ENCODE assay signal across 13 cellular contexts in the genomic region with DNA sequence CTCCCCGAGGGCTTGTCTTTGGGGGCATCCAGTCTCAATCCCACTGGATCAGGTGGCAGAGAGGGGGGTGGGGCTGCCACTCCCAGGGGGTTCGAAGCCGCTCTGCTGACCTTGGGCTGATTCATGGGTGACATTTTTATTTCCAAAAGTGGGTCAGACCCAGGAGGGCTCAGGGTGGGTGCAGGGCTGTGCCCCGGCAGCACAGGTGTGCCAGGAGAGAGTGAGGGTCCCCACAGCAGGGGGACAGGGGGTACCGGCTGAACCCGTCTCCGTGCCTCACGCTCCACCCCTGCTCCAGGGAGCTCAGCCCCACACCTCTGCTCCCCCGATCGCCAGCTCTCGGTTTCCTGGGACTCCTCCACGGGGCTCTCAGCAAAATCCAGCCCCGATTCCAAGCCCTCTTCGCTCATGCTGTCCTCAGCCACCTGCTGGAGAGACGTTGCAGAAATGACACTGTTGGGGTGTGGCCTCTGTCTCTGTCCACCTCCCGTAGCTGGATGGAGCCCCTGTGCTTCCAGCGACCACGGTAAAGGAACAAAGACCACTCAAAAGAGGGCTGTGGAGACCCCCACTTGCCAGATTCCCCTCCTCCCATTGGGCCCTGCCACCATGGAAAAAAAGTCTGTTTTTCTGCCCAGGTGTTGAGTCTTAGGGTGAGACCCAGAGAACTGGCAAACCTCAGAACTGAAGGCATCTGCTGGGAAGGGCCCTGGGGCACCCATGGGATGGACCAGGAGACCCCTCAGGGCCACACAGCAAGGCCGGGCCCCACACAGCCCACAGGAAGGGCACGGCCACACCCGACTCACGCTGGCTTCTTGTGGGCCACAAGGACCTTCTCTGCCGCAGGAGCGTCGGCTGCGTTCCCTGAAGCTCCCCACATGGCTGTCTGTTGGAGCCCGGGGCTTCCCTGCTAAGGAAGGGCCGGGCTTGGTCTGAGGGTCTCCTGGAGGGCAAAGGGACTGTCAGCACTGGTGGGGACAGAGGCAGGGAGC. TPM values are rescaled to one million over a fixed set of nuclear protein-coding genes. Genes with fewer than 3 reads are reported as not detected.
DNase-seq lines count a peak whose midpoint lies in the region; ATAC-seq and TF ChIP-seq lines count a peak whose summit lies in the region.
"Had no signal": no experiment of that assay in that cellular context is flagged by ENCODE, and none has a peak within 500 bp of the region (broad histone marks: within the 10 kb centered on the region; RNA-seq: fewer than 3 reads in every experiment).

No MANE protein-coding gene starts in this region.

- no peaks in the 10 kb centered on the region for H3K9me2 ChIP-seq in OCI-LY1 (ENCODE audit: low read depth, low read length)

- H3K27me3 ChIP-seq in BLaER1 (no peaks in the 10 kb centered on the region), OCI-LY1 (ENCODE audit: insufficient read depth, low read length) (peaks cover 8% of the 10 kb centered on the region)

- peak; percentile 6 for TF ChIP-seq CTCF in GM10248 (IDR thresholded peaks at IDR 0.05; ENCODE audit: control extremely low read depth, extremely low read depth, low read depth, missing control alignments)
- TF ChIP-seq CTCF in OCI-LY1 (IDR thresholded peaks at IDR 0.05; ENCODE audit: low read length) = peak; percentile 10; the same call in 1 of the 2 replicates

- no peaks in the 10 kb centered on the region for H3K79me2 ChIP-seq in OCI-LY1 (ENCODE audit: insufficient read depth, low read length)

- H3F3A ChIP-seq in OCI-LY1 (ENCODE audit: insufficient read depth, low read length) = no peaks in the 10 kb centered on the region

- peaks cover 83% of the 10 kb centered on the region for H3K4me1 ChIP-seq in BLaER1
- H3K4me1 ChIP-seq in OCI-LY1 (ENCODE audit: insufficient read depth, low read length, severe bottlenecking) = no peaks in the 10 kb centered on the region

- H3K4me2 ChIP-seq in BLaER1 (peak overlapping the region; percentile 93), OCI-LY1 (ENCODE audit: low read length) (no peak overlapping the region)

- DNase-seq in GM10248 (ENCODE audit: extremely low spot score) = no peak
- DNase-seq in left colon = no peak
- DNase-seq in HPDE6-E6E7 (ENCODE audit: extremely low spot score) = no peak
- no peak for DNase-seq in activated CD4-positive, CD25-positive, alpha-beta regulatory T cell (lab: John Stamatoyannopoulos, UW)
- DNase-seq: activated naive CD8-positive, alpha-beta T cell treated with anti-CD3 and anti-CD28 coated beads for 36 hours; naive thymus-derived CD8-positive, alpha-beta T cell; NCI-H1436; T-helper 2 cell had no signal

- H3K9me3 ChIP-seq in BLaER1 (no peaks in the 10 kb centered on the region), OCI-LY1 (ENCODE audit: low read length) (no peaks in the 10 kb centered on the region)
- H3K9me3 ChIP-seq: thoracic aorta had no signal

- no peak overlapping the region for H2AFZ ChIP-seq in OCI-LY1 (ENCODE audit: low read length)

- CTCF ChIA-PET in GM10248 (lab: Yijun Ruan, JAX) = interaction anchor here (1.4 kb wide), 1 partner anchor 31 kb away, joined by 3 read pairs; no protein-coding TSS in a partner anchor

- no peak overlapping the region for H3K4me3 ChIP-seq in BLaER1
- H3K4me3 ChIP-seq in OCI-LY1 (ENCODE audit: low read depth, low read length, poor library complexity, severe bottlenecking) = no peak overlapping the region
- H3K4me3 ChIP-seq: smooth muscle cell, thoracic aorta had no signal

- POLR2A ChIA-PET in GM10248 (lab: Yijun Ruan, JAX) = no interaction called here

- peak overlapping the region; percentile 94 for H3K27ac ChIP-seq in BLaER1
- no peak overlapping the region for H3K27ac ChIP-seq in OCI-LY1 (ENCODE audit: low read depth, low read length, poor library complexity, severe bottlenecking)
- H3K27ac ChIP-seq: thoracic aorta had no signal

- H4K20me1 ChIP-seq in BLaER1 (no peaks in the 10 kb centered on the region), OCI-LY1 (ENCODE audit: insufficient read depth, low read length) (no peaks in the 10 kb centered on the region)

- intact Hi-C loops in left colon (cut with DNase I, micrococcal nuclease) = no loop called here

- ATAC-seq in left colon (peak; percentile 44), HG03378 (IDR thresholded peaks at IDR 0.05; ENCODE audit: unreplicated experiment) (no peak)
- ATAC-seq: naive thymus-derived CD8-positive, alpha-beta T cell had no signal

- H3K9ac ChIP-seq in BLaER1 = no peak overlapping the region
- H3K9ac ChIP-seq in OCI-LY1 (ENCODE audit: low read length) = no peak overlapping the region

- H3K36me3 ChIP-seq in BLaER1 (no peaks in the 10 kb centered on the region), OCI-LY1 (ENCODE audit: insufficient read depth, low read length) (no peaks in the 10 kb centered on the region)
- H3K36me3 ChIP-seq: thoracic aorta had no signal

RNA-seq across cellular contexts. Expression of gene QSOX2, which starts 10.6 kb away (rescaled TPM):
- total RNA-seq in left colon = 1 to 10 TPM; 6.1 to 7.4 TPM

RNA-seq across cellular contexts. Expression of gene CCDC187, which starts 47.7 kb away (rescaled TPM):
- under 1 TPM; 0.52 to 0.67 TPM for total RNA-seq in left colon
- total RNA-seq: activated naive CD8-positive, alpha-beta T cell treated with anti-CD3 and anti-CD28 coated beads for 36 hours; naive thymus-derived CD8-positive, alpha-beta T cell; smooth muscle cell; thoracic aorta had no signal

RNA-seq across cellular contexts. Expression of gene LHX3, which starts 51.3 kb away (rescaled TPM):
- not detected for total RNA-seq in left colon
- total RNA-seq: activated naive CD8-positive, alpha-beta T cell treated with anti-CD3 and anti-CD28 coated beads for 36 hours; naive thymus-derived CD8-positive, alpha-beta T cell; smooth muscle cell; thoracic aorta had no signal
